In genomic region chr2:213019368-213019767, GRCh38 we compare ENCODE assay signal across 20 cellular contexts.
DNase-seq lines count a peak whose midpoint lies in the region; ATAC-seq, FAIRE-seq and TF ChIP-seq lines count a peak whose summit lies in the region.
"Had no signal": no experiment of that assay in that cellular context is flagged by ENCODE, and none has a peak within 500 bp of the region (broad histone marks: within the 10 kb centered on the region; RNA-seq: fewer than 3 reads in every experiment).

No MANE protein-coding gene starts in this region.

- H3K4me3 ChIP-seq in GM06990 (replicated peaks; ENCODE audit: low read depth, low read length) (peak overlapping the region; percentile 80), GM12865 (ENCODE audit: low read depth, low read length) (peak overlapping the region; percentile 97), smooth muscle cell (no peak overlapping the region)
- H3K4me3 ChIP-seq: BLaER1 treated with 17β-estradiol and CSF1 and Interleukin-3, amounts not matched to agents 10 nM and 100 nM had no signal

- no peaks in the 10 kb centered on the region for H4K20me1 ChIP-seq in smooth muscle cell (ENCODE audit: low read depth)
- H4K20me1 ChIP-seq: BLaER1 treated with 17β-estradiol and CSF1 and Interleukin-3, amounts not matched to agents 10 nM and 100 nM had no signal

- TF ChIP-seq CTCF in GM06990 (IDR thresholded peaks at IDR 0.05; ENCODE audit: insufficient read depth, low read length, poor library complexity, severe bottlenecking) = no peak
- TF ChIP-seq CTCF in GM12865 (IDR thresholded peaks at IDR 0.05; ENCODE audit: insufficient read depth, low read depth, low read length, missing control alignments) = no peak
- TF ChIP-seq CTCF in smooth muscle cell (IDR thresholded peaks at IDR 0.05; ENCODE audit: borderline replicate concordance, insufficient read depth, poor library complexity, severe bottlenecking) = no peak

- FAIRE-seq in GM18507 (lab: Jason Lieb, UNC) = peak; percentile 73

- no peak overlapping the region for H3K4me2 ChIP-seq in smooth muscle cell
- H3K4me2 ChIP-seq: BLaER1 treated with 17β-estradiol and CSF1 and Interleukin-3, amounts not matched to agents 10 nM and 100 nM had no signal

- no peak overlapping the region for H3K9ac ChIP-seq in smooth muscle cell (ENCODE audit: low read depth)
- H3K9ac ChIP-seq: BLaER1 treated with 17β-estradiol and CSF1 and Interleukin-3, amounts not matched to agents 10 nM and 100 nM had no signal

- H3K27me3 ChIP-seq in GM06990 (replicated peaks; ENCODE audit: control insufficient read depth, insufficient read depth, low read length) (no peaks in the 10 kb centered on the region), smooth muscle cell (ENCODE audit: low read depth) (no peaks in the 10 kb centered on the region)
- H3K27me3 ChIP-seq: BLaER1 treated with 17β-estradiol and CSF1 and Interleukin-3, amounts not matched to agents 10 nM and 100 nM had no signal

- no peaks in the 10 kb centered on the region for H3K79me2 ChIP-seq in smooth muscle cell (ENCODE audit: low read depth)

- no peaks in the 10 kb centered on the region for H3K4me1 ChIP-seq in smooth muscle cell (ENCODE audit: low read depth)

- no peaks in the 10 kb centered on the region for H3F3A ChIP-seq in smooth muscle cell (ENCODE audit: low read depth)

- H3K36me3 ChIP-seq in GM06990 (ENCODE audit: control insufficient read depth, insufficient read depth, low read length) (peaks cover 3% of the 10 kb centered on the region; the same call in 1 of the 2 replicates), smooth muscle cell (ENCODE audit: low read depth) (no peaks in the 10 kb centered on the region)

- H2AFZ ChIP-seq in smooth muscle cell (ENCODE audit: low read depth) = no peak overlapping the region

- DNase-seq in GM06990 (ENCODE audit: extremely low read depth, insufficient read length) = no peak
- no peak for DNase-seq in GM12865 (ENCODE audit: low read depth)
- no peak for DNase-seq in GM18507 (ENCODE audit: extremely low spot score, insufficient read length, low read depth)
- no peak for DNase-seq in smooth muscle cell (lab: John Stamatoyannopoulos, UW; ENCODE audit: unreplicated experiment)
- DNase-seq: CD8-positive, alpha-beta memory T cell; COR-L47; DMS 273 treated with DMSO at 0.1 percent for 48 hours; DMS53; DND-41; EL; GOT3; H7; HFFc6; Kasumi-1; KG1 had no signal

- H3K9me3 ChIP-seq in smooth muscle cell (replicated peaks; ENCODE audit: low read depth) = no peaks in the 10 kb centered on the region
- H3K9me3 ChIP-seq: BLaER1 treated with 17β-estradiol and CSF1 and Interleukin-3, amounts not matched to agents 10 nM and 100 nM had no signal

- H3K27ac ChIP-seq in smooth muscle cell (ENCODE audit: low read depth) = no peak overlapping the region
- H3K27ac ChIP-seq: BLaER1 treated with 17β-estradiol and CSF1 and Interleukin-3, amounts not matched to agents 10 nM and 100 nM had no signal

- WGBS in smooth muscle cell (ENCODE audit: low lambda C conversion rate) = 90% methylated on average over 2 of the region's 2 CpGs

- peak; percentile 13 for ATAC-seq in esophagus mucosa
- ATAC-seq in GM18511 (IDR thresholded peaks at IDR 0.05; ENCODE audit: unreplicated experiment) = no peak
- no peak for ATAC-seq in HG02973 (IDR thresholded peaks at IDR 0.05; ENCODE audit: unreplicated experiment)
- ATAC-seq: HCT116 had no signal
